Comparison of ENCODE assay signal across 27 cellular contexts in genomic region chr1:77434972-77435371, GRCh38.
DNase-seq lines count a peak whose midpoint lies in the region; ATAC-seq, FAIRE-seq and TF ChIP-seq lines count a peak whose summit lies in the region.
"Had no signal": no experiment of that assay in that cellular context is flagged by ENCODE, and none has a peak within 500 bp of the region (broad histone marks: within the 10 kb centered on the region; RNA-seq: fewer than 3 reads in every experiment).

No MANE protein-coding gene starts in this region.

- H3K9me3 Mint-ChIP-seq in stimulated activated naive CD8-positive, alpha-beta T cell treated with anti-CD3 and anti-CD28 coated beads, Interleukin-15, Interleukin-2, amounts not matched to agents 100 ng/mL and 50 ng/mL, for 24 hours: peaks cover 16% of the 10 kb centered on the region
- peaks cover 16% of the 10 kb centered on the region for H3K9me3 Mint-ChIP-seq in activated naive CD8-positive, alpha-beta T cell treated with anti-CD3 and anti-CD28 coated beads, Interleukin-2, amount 50 U/mL, for 24 hours

- DNase-seq in stimulated activated naive CD8-positive, alpha-beta T cell treated with anti-CD3 and anti-CD28 coated beads, Interleukin-15, Interleukin-2, amounts not matched to agents 100 U/mL and 50 U/mL, for 24 hours: no peak
- DNase-seq in T-helper 17 cell (no peak), HuH-7.5 (ENCODE audit: low spot score) (no peak), GM12891 (ENCODE audit: insufficient read length, low spot score) (no peak)
- DNase-seq in activated naive CD8-positive, alpha-beta T cell treated with anti-CD3 and anti-CD28 coated beads, Interleukin-2, amount 50 U/mL, for 24 hours: no peak
- DNase-seq: activated effector memory CD4-positive, alpha-beta T cell treated with anti-CD3 and anti-CD28 coated beads, Interleukin-2, amount 50 U/mL, for 16 hours; aorta; DMS 273 treated with DMSO at 0.1 percent for 48 hours; GM23248; KBM-7; NCI-H1417 treated with DMSO at 0.1 percent for 48 hours; NCI-H446; NCI-H82; nephron progenitor cell; pancreas; SK-N-SH; spleen; stimulated activated CD4-positive, alpha-beta T cell treated with anti-CD3 and anti-CD28 coated beads, Interleukin-2, amount 100 ng/mL, for 48 hours; T-helper 9 cell had no signal

- TF ChIP-seq POLR2A in GM12891 (IDR thresholded peaks at IDR 0.05; ENCODE audit: low read depth, low read length): no peak

- H3K9me3 ChIP-seq in T-helper 17 cell (ENCODE audit: control insufficient read depth, low read length, poor library complexity, severe bottlenecking): no peaks in the 10 kb centered on the region
- H3K9me3 ChIP-seq: pancreas, thoracic aorta had no signal

- peaks cover 8% of the 10 kb centered on the region for H3K36me3 Mint-ChIP-seq in stimulated activated naive CD8-positive, alpha-beta T cell treated with anti-CD3 and anti-CD28 coated beads, Interleukin-15, Interleukin-2, amounts not matched to agents 100 ng/mL and 50 ng/mL, for 24 hours (ENCODE audit: low read depth)
- H3K36me3 Mint-ChIP-seq in T-helper 17 cell (ENCODE audit: low read depth): peaks cover 7% of the 10 kb centered on the region
- peaks cover 7% of the 10 kb centered on the region for H3K36me3 Mint-ChIP-seq in activated naive CD8-positive, alpha-beta T cell treated with anti-CD3 and anti-CD28 coated beads, Interleukin-2, amount 50 U/mL, for 24 hours (ENCODE audit: low read depth)
- H3K36me3 Mint-ChIP-seq: mesothelial cell of epicardium; stimulated activated effector memory CD8-positive, alpha-beta T cell treated with anti-CD3 and anti-CD28 coated beads, Interleukin-12 subunit alpha, Interleukin-12 subunit beta, amount 100 ng/mL, for 72 hours; WTC11 had no signal

- H3K4me1 Mint-ChIP-seq in stimulated activated naive CD8-positive, alpha-beta T cell treated with anti-CD3 and anti-CD28 coated beads, Interleukin-15, Interleukin-2, amounts not matched to agents 100 ng/mL and 50 ng/mL, for 24 hours (ENCODE audit: low read depth): peaks cover 48% of the 10 kb centered on the region
- H3K4me1 Mint-ChIP-seq in T-helper 17 cell: peaks cover 17% of the 10 kb centered on the region
- H3K4me1 Mint-ChIP-seq in activated naive CD8-positive, alpha-beta T cell treated with anti-CD3 and anti-CD28 coated beads, Interleukin-2, amount 50 U/mL, for 24 hours: peaks cover 40% of the 10 kb centered on the region
- H3K4me1 Mint-ChIP-seq: nephron progenitor cell; stimulated activated effector memory CD8-positive, alpha-beta T cell treated with anti-CD3 and anti-CD28 coated beads, Interleukin-12 subunit alpha, Interleukin-12 subunit beta, amount 100 ng/mL, for 72 hours; WTC11 had no signal

- H3K4me3 Mint-ChIP-seq in stimulated activated naive CD8-positive, alpha-beta T cell treated with anti-CD3 and anti-CD28 coated beads, Interleukin-15, Interleukin-2, amounts not matched to agents 100 ng/mL and 50 ng/mL, for 24 hours: peak overlapping the region; percentile 55
- peak overlapping the region; percentile 26 for H3K4me3 Mint-ChIP-seq in T-helper 17 cell
- peak overlapping the region; percentile 45 for H3K4me3 Mint-ChIP-seq in activated naive CD8-positive, alpha-beta T cell treated with anti-CD3 and anti-CD28 coated beads, Interleukin-2, amount 50 U/mL, for 24 hours
- H3K4me3 Mint-ChIP-seq: CD14-positive monocyte; mesothelial cell of epicardium; nephron progenitor cell; stimulated activated effector memory CD8-positive, alpha-beta T cell treated with anti-CD3 and anti-CD28 coated beads, Interleukin-12 subunit alpha, Interleukin-12 subunit beta, amount 100 ng/mL, for 72 hours; WTC11 had no signal

- no peaks in the 10 kb centered on the region for H3K27me3 Mint-ChIP-seq in stimulated activated naive CD8-positive, alpha-beta T cell treated with anti-CD3 and anti-CD28 coated beads, Interleukin-15, Interleukin-2, amounts not matched to agents 100 ng/mL and 50 ng/mL, for 24 hours
- H3K27me3 Mint-ChIP-seq in T-helper 17 cell: no peaks in the 10 kb centered on the region
- H3K27me3 Mint-ChIP-seq in activated naive CD8-positive, alpha-beta T cell treated with anti-CD3 and anti-CD28 coated beads, Interleukin-2, amount 50 U/mL, for 24 hours: no peaks in the 10 kb centered on the region

- no peak for ATAC-seq in stimulated activated naive CD8-positive, alpha-beta T cell treated with anti-CD3 and anti-CD28 coated beads, Interleukin-15, Interleukin-2, amounts not matched to agents 100 U/mL and 50 U/mL, for 24 hours
- ATAC-seq in T-helper 17 cell: no peak
- ATAC-seq in activated naive CD8-positive, alpha-beta T cell treated with anti-CD3 and anti-CD28 coated beads, Interleukin-2, amount 50 U/mL, for 24 hours: no peak
- no peak for ATAC-seq in HG03354 (IDR thresholded peaks at IDR 0.05; ENCODE audit: poor library complexity, severe bottlenecking, unreplicated experiment)
- ATAC-seq: pancreas; stimulated activated effector memory CD8-positive, alpha-beta T cell treated with anti-CD3 and anti-CD28 coated beads, Interleukin-12 subunit alpha, Interleukin-12 subunit beta, amount 100 ng/mL, for 72 hours; WTC11 had no signal

- FAIRE-seq in GM12891 (lab: Jason Lieb, UNC): no peak
- FAIRE-seq: keratinocyte, pancreas had no signal

- H3K27ac Mint-ChIP-seq in stimulated activated naive CD8-positive, alpha-beta T cell treated with anti-CD3 and anti-CD28 coated beads, Interleukin-15, Interleukin-2, amounts not matched to agents 100 ng/mL and 50 ng/mL, for 24 hours: peak overlapping the region; percentile 59
- H3K27ac Mint-ChIP-seq in T-helper 17 cell: peak overlapping the region; percentile 82
- H3K27ac Mint-ChIP-seq in activated naive CD8-positive, alpha-beta T cell treated with anti-CD3 and anti-CD28 coated beads, Interleukin-2, amount 50 U/mL, for 24 hours: peak overlapping the region; percentile 50
- H3K27ac Mint-ChIP-seq: CD14-positive monocyte; mesothelial cell of epicardium; nephron progenitor cell; stimulated activated effector memory CD8-positive, alpha-beta T cell treated with anti-CD3 and anti-CD28 coated beads, Interleukin-12 subunit alpha, Interleukin-12 subunit beta, amount 100 ng/mL, for 72 hours; WTC11 had no signal

TF ChIP-seq in GM12891, 5 proteins besides CTCF, POLR2A, EP300 and RAD21:
- no peak for TF ChIP-seq PAX5 (IDR thresholded peaks at IDR 0.05; ENCODE audit: insufficient read depth, low read length, severe bottlenecking)
- TF ChIP-seq SPI1 (IDR thresholded peaks at IDR 0.05; ENCODE audit: low read depth, low read length): no peak
- no peak for TF ChIP-seq TAF1 (IDR thresholded peaks at IDR 0.05; ENCODE audit: low read depth, low read length)
- TF ChIP-seq POU2F2 (IDR thresholded peaks at IDR 0.05; ENCODE audit: low read depth, low read length): no peak
- TF ChIP-seq POLR2AphosphoS5 (IDR thresholded peaks at IDR 0.05; ENCODE audit: low read depth, low read length): no peak
TF ChIP-seq in GM12891: peak in this region for 0.
